ENCODE assay signal across 22 cellular contexts in the genomic region with DNA sequence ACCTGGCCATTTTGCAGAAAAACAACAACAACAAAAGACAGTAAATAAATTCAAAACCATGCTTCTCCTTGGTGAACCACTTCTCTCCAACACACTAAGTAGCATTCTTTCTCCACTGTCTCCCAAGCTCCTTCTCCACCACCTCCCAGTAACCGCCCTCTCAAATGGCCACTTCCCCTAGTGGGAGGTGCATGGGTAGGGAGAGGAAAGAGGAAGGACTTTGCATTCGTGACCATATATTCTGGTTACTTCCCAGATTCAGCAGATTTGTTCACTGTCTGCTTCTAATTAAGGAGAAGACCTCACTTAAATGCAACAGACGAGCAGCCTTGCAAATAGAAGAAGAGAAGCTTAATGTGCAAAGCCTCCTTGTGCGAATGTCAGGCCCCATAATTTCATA.
DNase-seq lines count a peak whose midpoint lies in the region; ATAC-seq and TF ChIP-seq lines count a peak whose summit lies in the region.
"Had no signal": no experiment of that assay in that cellular context is flagged by ENCODE, and none has a peak within 500 bp of the region (broad histone marks: within the 10 kb centered on the region; RNA-seq: fewer than 3 reads in every experiment).

No MANE protein-coding gene starts in this region.

- TF ChIP-seq EP300 in gastroesophageal sphincter (IDR thresholded peaks at IDR 0.05): no peak

- ATAC-seq in gastroesophageal sphincter (peak; percentile 48), GM18498 (IDR thresholded peaks at IDR 0.05; ENCODE audit: unreplicated experiment) (no peak)
- ATAC-seq: body of pancreas had no signal

- DNase-seq in HT-29 (ENCODE audit: low spot score) (peak; percentile 3), NOMO-1 treated with dmso at 0.1 percent for 144 hours (lab: John Stamatoyannopoulos, UW; ENCODE audit: unreplicated experiment) (peak; percentile 74), pons (ENCODE audit: low spot score) (peak; percentile 88), DMS53 (lab: John Stamatoyannopoulos, UW) (no peak), germinal center (ENCODE audit: low spot score) (no peak), NCI-H510A treated with DMSO at 0.1 percent for 48 hours (lab: John Stamatoyannopoulos, UW) (no peak)
- DNase-seq: activated naive CD8-positive, alpha-beta T cell treated with anti-CD3 and anti-CD28 coated beads for 36 hours; COR-L47; EL; foreskin melanocyte; H7; Karpas-422; naive B cell; NCI-H1417 treated with DMSO at 0.1 percent for 48 hours; NCI-H2171; NCI-H82; ovary; stomach had no signal

- no peak overlapping the region for H3K4me3 ChIP-seq in gastroesophageal sphincter
- H3K4me3 ChIP-seq: body of pancreas, coronary artery, ovary, stomach had no signal

- H3K9me3 ChIP-seq in gastroesophageal sphincter: no peaks in the 10 kb centered on the region
- H3K9me3 ChIP-seq: body of pancreas, ovary, stomach had no signal

- peaks cover 0 to 18% (median 0%) of the 10 kb centered on the region in 3 donors for H3K4me1 ChIP-seq in gastroesophageal sphincter
- H3K4me1 ChIP-seq: body of pancreas had no signal

- H3K27me3 ChIP-seq in gastroesophageal sphincter: no peaks in the 10 kb centered on the region
- H3K27me3 ChIP-seq: body of pancreas, ovary, stomach had no signal

- no peak overlapping the region for H3K27ac ChIP-seq in gastroesophageal sphincter
- H3K27ac ChIP-seq: body of pancreas, coronary artery, ovary, stomach had no signal

- TF ChIP-seq POLR2A in gastroesophageal sphincter (IDR thresholded peaks at IDR 0.05): no peak

- 71 to 83% methylated on average over 1 to 4 of the region's 4 CpGs for WGBS in gastroesophageal sphincter (ENCODE audit: low coverage in 1 of 2), 2 donors

- no peaks in the 10 kb centered on the region for H3K36me3 ChIP-seq in gastroesophageal sphincter
- H3K36me3 ChIP-seq: ovary, stomach had no signal

- no peak for TF ChIP-seq CTCF in gastroesophageal sphincter (IDR thresholded peaks at IDR 0.05)

Comparison
In these comparisons a context has a peak if more than half of its experiments do, and no peak if none do; other contexts are left out.
1. DNase-seq: peak in HT-29 (single experiment), NOMO-1 treated with dmso at 0.1 percent for 144 hours (single experiment) and pons (single experiment); none in DMS53 (single experiment), germinal center (single experiment) and NCI-H510A treated with DMSO at 0.1 percent for 48 hours (single experiment).